26 cellular contexts compared by ENCODE assay signal in the genomic region with DNA sequence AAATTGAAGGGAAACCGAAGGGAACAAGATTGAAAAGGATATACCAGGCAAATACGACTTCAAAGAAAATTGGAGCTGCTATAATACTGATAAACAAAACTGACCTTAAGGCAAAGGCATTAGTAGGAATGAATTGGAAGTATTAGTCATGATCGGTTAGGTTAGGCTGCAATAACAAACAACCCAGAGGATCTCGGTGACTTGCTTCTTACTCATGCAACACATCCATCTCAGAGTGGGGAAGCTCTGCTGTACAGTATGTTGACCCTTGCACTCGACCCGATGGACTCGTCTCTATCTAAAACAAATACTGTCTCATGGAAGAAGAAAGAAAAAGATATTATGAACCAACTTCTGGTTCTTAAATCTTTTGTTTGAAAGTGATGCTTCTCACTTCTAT. TPM values are rescaled to one million over a fixed set of nuclear protein-coding genes. Genes with fewer than 3 reads are reported as not detected.
"Had no signal": no experiment of that assay in that cellular context is flagged by ENCODE, and none has a peak within 500 bp of the region (broad histone marks: within the 10 kb centered on the region; RNA-seq: fewer than 3 reads in every experiment).

No MANE protein-coding gene starts in this region.

- DNase-seq: KBM-7; NCI-H1092; NCI-H1105 treated with DMSO at 0.1 percent for 48 hours; NCI-H1417 treated with DMSO at 0.1 percent for 48 hours; NCI-H146; NCI-H1694 treated with DMSO at 0.1 percent for 48 hours; NCI-H1930; NCI-H2081 treated with DMSO at 0.1 percent for 48 hours; NCI-H2171; NCI-H226; NCI-H446; NCI-H510A; NCI-H524 treated with DMSO at 0.1 percent for 48 hours; NCI-H69; NCI-H774; NK-92 treated with Interleukin-12 subunit alpha and Interleukin-12 subunit beta, amount 100 ng/mL, for 24 hours; PC-3; SHP77 treated with DMSO at 0.1 percent for 48 hours had no signal

- ATAC-seq: Panc1, PC-3, Right ventricle myocardium inferior had no signal

RNA-seq across cellular contexts. Expression of a gene that starts 42.3 kb away (rescaled TPM):
- total RNA-seq: LHCN-M2; MCF 10A; OCI-LY7; PC-3; Right ventricle myocardium inferior; RPMI7951; SJSA1; T-helper 1 cell treated with Interleukin-12 subunit alpha and Interleukin-12 subunit beta and Interleukin-4 antibody, amounts not matched to agents 30 ng/mL and 1 ng/mL, for 36 hours had no signal
